Comparison of ENCODE assay signal across 18 cellular contexts in the genomic region with DNA sequence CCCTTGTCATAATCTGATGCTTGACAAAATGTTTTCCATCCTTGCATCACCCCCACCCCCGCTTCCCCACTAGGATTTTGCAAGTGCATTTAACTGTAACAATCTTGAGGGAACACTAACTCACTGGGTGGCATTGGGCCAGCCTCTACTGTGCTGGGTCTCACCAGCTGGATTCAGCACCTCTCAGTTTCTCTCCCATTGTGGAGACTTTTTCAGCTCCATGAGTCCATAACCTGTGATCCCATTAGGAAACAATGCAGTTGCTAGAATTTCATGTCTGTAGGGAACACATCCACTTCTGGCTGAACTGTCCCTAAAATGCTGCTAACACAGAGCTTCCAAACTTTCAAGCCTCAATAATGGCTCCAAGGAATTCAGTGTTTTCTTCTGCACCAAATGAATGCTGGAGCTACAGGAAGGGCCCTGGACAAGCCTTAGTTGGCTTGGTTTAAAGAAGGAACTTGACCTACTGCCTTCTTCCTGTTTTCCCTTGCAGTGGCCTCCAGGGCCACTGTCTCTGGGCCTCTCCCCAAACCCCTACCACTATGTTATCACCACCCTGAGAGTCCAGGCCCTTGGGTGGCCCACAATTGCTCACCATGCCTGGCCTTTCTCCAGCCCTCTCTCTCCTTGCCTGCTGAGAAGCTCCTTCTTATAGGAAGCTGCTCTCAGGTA. TPM values are rescaled to one million over a fixed set of nuclear protein-coding genes. Genes with fewer than 3 reads are reported as not detected.
DNase-seq lines count a peak whose midpoint lies in the region; ATAC-seq and TF ChIP-seq lines count a peak whose summit lies in the region.
"Had no signal": no experiment of that assay in that cellular context is flagged by ENCODE, and none has a peak within 500 bp of the region (broad histone marks: within the 10 kb centered on the region; RNA-seq: fewer than 3 reads in every experiment).

No MANE protein-coding gene starts in this region.

- H3K9me3 ChIP-seq in lung (ENCODE audit: control insufficient read depth in 2 of 2, insufficient read depth in 1 of 2, low read length in 1 of 2) (peaks cover 0 to 2% of the 10 kb centered on the region in 2 donors), tibial nerve (no peaks in the 10 kb centered on the region)

- H3K36me3 ChIP-seq in lung (ENCODE audit: control insufficient read depth in 2 of 2, insufficient read depth in 2 of 2, low read length in 2 of 2): no peaks in the 10 kb centered on the region
- H3K36me3 ChIP-seq in tibial nerve: no peaks in the 10 kb centered on the region
- H3K36me3 ChIP-seq in H7 (replicated peaks; ENCODE audit: control insufficient read depth, insufficient read depth, low read length): no peaks in the 10 kb centered on the region

- TF ChIP-seq POLR2A in NB4 (IDR thresholded peaks at IDR 0.05; ENCODE audit: extremely low read depth, insufficient read length) (no peak), tibial nerve (IDR thresholded peaks at IDR 0.05) (no peak)

- peak overlapping the region in 1 of 2 donors; percentile 51 for H3K27ac ChIP-seq in lung (ENCODE audit: low read depth in 1 of 2, low read length in 1 of 2)
- H3K27ac ChIP-seq in tibial nerve: peak overlapping the region in 2 of 4 donors; percentile 43 to 76
- H3K27ac ChIP-seq: foreskin keratinocyte had no signal

- H3K4me3 ChIP-seq in NB4 (ENCODE audit: low read depth, low read length) (no peak overlapping the region), lung (no peak overlapping the region), tibial nerve (no peak overlapping the region), H7 (ENCODE audit: insufficient read depth, low read depth, low read length) (no peak overlapping the region)
- H3K4me3 ChIP-seq: skin epidermis had no signal

- TF ChIP-seq CTCF in NB4 (IDR thresholded peaks at IDR 0.05; ENCODE audit: low read depth, low read length): no peak
- TF ChIP-seq CTCF in lung (IDR thresholded peaks at IDR 0.05; ENCODE audit: control extremely low read depth, extremely low read depth): no peak
- TF ChIP-seq CTCF in tibial nerve (IDR thresholded peaks at IDR 0.05): no peak

- ATAC-seq in lung (ENCODE audit: insufficient read depth, low FRiP score) (peak; percentile 25), GM19397 (IDR thresholded peaks at IDR 0.05; ENCODE audit: unreplicated experiment) (no peak)
- ATAC-seq: foreskin keratinocyte, Panc1 had no signal

- H3K4me1 ChIP-seq in lung (ENCODE audit: control insufficient read depth in 2 of 2, insufficient read depth in 2 of 2, low read length in 2 of 2) (peaks cover 0 to 6% of the 10 kb centered on the region in 2 donors), tibial nerve (peaks cover 0 to 43% (median 0%) of the 10 kb centered on the region in 4 donors)
- H3K4me1 ChIP-seq: foreskin keratinocyte had no signal

- WGBS in lung, 2 donors: 27 to 71% methylated on average over 1 of the region's 1 CpG
- 73 to 74% methylated on average over 1 of the region's 1 CpG for WGBS in tibial nerve, 2 donors

- in situ Hi-C loops in KBM-7 (cut with MboI; ENCODE audit: low pct_unique_long_range_greater_than_20kb, low sequenced_read_pairs): no loop called here

- TF ChIP-seq EP300 in tibial nerve (IDR thresholded peaks at IDR 0.05): no peak

- H3K27me3 ChIP-seq in lung (ENCODE audit: control insufficient read depth, insufficient read depth): no peaks in the 10 kb centered on the region
- no peaks in the 10 kb centered on the region for H3K27me3 ChIP-seq in tibial nerve
- H3K27me3 ChIP-seq in H7 (ENCODE audit: control insufficient read depth, insufficient read depth, low read length): no peaks in the 10 kb centered on the region
- H3K27me3 ChIP-seq: foreskin keratinocyte had no signal

- DNase-seq in NB4 (ENCODE audit: low read depth) (peak; percentile 69), dedifferentiated amniotic fluid mesenchymal stem cell (ENCODE audit: extremely low spot score) (peak; percentile 54), lung (ENCODE audit: low spot score) (peak; percentile 60), tibial nerve (ENCODE audit: low spot score in 2 of 2) (peak; percentile 33 to 62), H7 (no peak), NCI-H524 (lab: John Stamatoyannopoulos, UW) (no peak), KBM-7 (no peak)
- DNase-seq: activated CD4-positive, alpha-beta T cell treated with anti-CD3 and anti-CD28 coated beads, Interleukin-2, amount 10 ng/mL, durations not matched to agents 7 days and 5 days; foreskin keratinocyte; GF-D8; immature natural killer cell; NCI-H1417; NCI-H446 treated with DMSO at 0.1 percent for 48 hours had no signal

RNA-seq across cellular contexts. Expression of a gene that starts 15.6 kb away (rescaled TPM):
- total RNA-seq in lung (1 to 10 TPM; 1.2 to 3.5 TPM), tibial nerve (100 to 1,000 TPM in 1 of 4 donors, 10 to 100 TPM in 2, 1 to 10 TPM in 1; 6.3 to 124 (median 15.6) TPM)
- polyA plus RNA-seq in lung: 1 to 10 TPM in 1 of 2 donors, under 1 TPM in 1; 0.37 to 9.6 TPM
- total RNA-seq in H7 (2014; rRNA removed; shearing (Covaris generic)): not detected in 2 replicates
- total RNA-seq: activated CD4-positive, alpha-beta T cell treated with anti-CD3 and anti-CD28 coated beads, Interleukin-2, amount 10 ng/mL, durations not matched to agents 7 days and 5 days; foreskin keratinocyte; HT1080 had no signal
- polyA plus RNA-seq: foreskin keratinocyte, immature natural killer cell had no signal

RNA-seq across cellular contexts. Expression of a gene that starts 18.7 kb away (rescaled TPM):
- 10 to 100 TPM in 1 of 2 donors, under 1 TPM in 1; 0.82 to 75.8 TPM for total RNA-seq in lung
- 10 to 100 TPM in 1 of 2 donors, 1 to 10 TPM in 1; 6.2 to 10.5 TPM for polyA plus RNA-seq in lung
- 10 to 100 TPM; 68.6 to 85.4 (median 79.3) TPM for total RNA-seq in tibial nerve
- 0.35 and 0.67 TPM in 2 replicates for total RNA-seq in H7 (2014; rRNA removed; shearing (Covaris generic))
- total RNA-seq: activated CD4-positive, alpha-beta T cell treated with anti-CD3 and anti-CD28 coated beads, Interleukin-2, amount 10 ng/mL, durations not matched to agents 7 days and 5 days; foreskin keratinocyte; HT1080; T-helper 2 cell treated with Interferon-gamma antibody and Interleukin-4, amounts not matched to agents 100 ng/mL and 5 ng/mL, for 36 hours had no signal
- polyA plus RNA-seq: foreskin keratinocyte, immature natural killer cell had no signal

Comparison
In these comparisons a context has a peak if more than half of its experiments do, and no peak if none do; other contexts are left out.
1. DNase-seq: peak in NB4 (single experiment), dedifferentiated amniotic fluid mesenchymal stem cell (single experiment), lung (single experiment) and tibial nerve (2 of 2); none in H7 (single experiment), NCI-H524 (0 of 2) and KBM-7 (single experiment).